14 cellular contexts compared by ENCODE assay signal in the genomic region with DNA sequence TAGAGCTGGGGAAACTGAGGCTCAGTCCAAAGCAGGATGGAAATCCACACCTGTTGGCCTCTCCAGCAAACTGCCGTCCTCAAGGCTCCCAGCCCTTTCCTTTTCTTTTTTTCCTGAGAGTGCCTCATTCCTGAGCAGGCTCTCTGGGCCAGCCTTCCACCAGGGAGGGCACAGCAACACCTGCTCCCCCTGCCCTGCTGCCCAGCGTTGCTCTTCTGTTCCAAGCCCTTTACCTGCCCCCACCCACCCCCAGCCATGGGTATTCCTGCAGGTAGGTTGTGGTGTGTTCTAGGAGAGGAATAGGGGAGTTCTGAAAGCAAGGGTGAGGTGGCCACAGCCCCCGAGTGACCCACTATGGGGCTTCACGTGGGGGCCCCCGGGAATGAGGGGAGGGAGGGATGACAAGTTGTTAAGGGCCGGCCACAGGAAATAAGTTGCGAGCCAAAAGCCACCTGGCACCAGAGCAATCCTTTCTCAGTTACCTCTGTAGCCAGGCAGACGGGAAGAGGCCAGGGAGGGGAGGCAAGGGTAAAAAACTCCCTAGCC. TPM values are rescaled to one million over a fixed set of nuclear protein-coding genes. Genes with fewer than 3 reads are reported as not detected.
DNase-seq lines count a peak whose midpoint lies in the region; TF ChIP-seq lines count a peak whose summit lies in the region.
"Had no signal": no experiment of that assay in that cellular context is flagged by ENCODE, and none has a peak within 500 bp of the region (broad histone marks: within the 10 kb centered on the region; RNA-seq: fewer than 3 reads in every experiment).

No MANE protein-coding gene starts in this region.

- H3K36me3 ChIP-seq in breast epithelium (no peaks in the 10 kb centered on the region), mucosa of rectum (ENCODE audit: control insufficient read depth in 2 of 2, insufficient read depth in 2 of 2, low read length in 2 of 2) (peaks cover 29 to 40% of the 10 kb centered on the region in 2 donors), tibial nerve (peaks cover 5 to 90% (median 13%) of the 10 kb centered on the region in 3 donors)

- TF ChIP-seq CTCF in breast epithelium (IDR thresholded peaks at IDR 0.05) (no peak), MCF 10A (IDR thresholded peaks at IDR 0.05; ENCODE audit: unreplicated experiment) (no peak), tibial nerve (IDR thresholded peaks at IDR 0.05) (no peak)

- H3K27me3 Mint-ChIP-seq in MCF 10A (ENCODE audit: insufficient read depth, unreplicated experiment): no peaks in the 10 kb centered on the region
- H3K27me3 Mint-ChIP-seq: activated B cell treated with CpG ODN at 0.5 μM for 24 hours had no signal

- DNase-seq in breast epithelium (ENCODE audit: low spot score in 2 of 2) (no peak), MCF 10A (ENCODE audit: unreplicated experiment) (no peak), caudate nucleus (lab: John Stamatoyannopoulos, UW) (no peak), tibial nerve (ENCODE audit: low spot score in 2 of 2) (no peak), NCI-H146 treated with DMSO at 0.1 percent for 48 hours (lab: John Stamatoyannopoulos, UW; ENCODE audit: unreplicated experiment) (no peak), Kasumi-1 (lab: John Stamatoyannopoulos, UW) (no peak), HK-2 (ENCODE audit: unreplicated experiment) (no peak)
- DNase-seq: activated B cell treated with CpG ODN at 0.5 μM for 24 hours, NCI-H187, NCI-H82 had no signal

- peak overlapping the region; percentile 13 to 68 for H3K27ac ChIP-seq in breast epithelium
- peak overlapping the region; percentile 93 for H3K27ac ChIP-seq in caudate nucleus (ENCODE audit: low read depth, low read length)
- H3K27ac ChIP-seq in mucosa of rectum (ENCODE audit: low read depth in 2 of 2, low read length in 2 of 2): peak overlapping the region; percentile 49 to 75
- H3K27ac ChIP-seq in tibial nerve: peak overlapping the region in 3 of 4 donors; percentile 63 to 88 (median 71)
- H3K27ac ChIP-seq: SJSA1 had no signal

- H3K4me1 ChIP-seq in breast epithelium (peaks cover 11 to 15% of the 10 kb centered on the region in 2 donors), mucosa of rectum (ENCODE audit: control insufficient read depth in 2 of 2, insufficient read depth in 2 of 2, low read length in 2 of 2) (peaks cover 44 to 46% of the 10 kb centered on the region in 2 donors), tibial nerve (peaks cover 0 to 97% (median 71%) of the 10 kb centered on the region in 4 donors)

- H3K9ac ChIP-seq in mucosa of rectum (ENCODE audit: low read depth in 1 of 2, low read length in 2 of 2): peak overlapping the region in 1 of 2 donors; percentile 10

- POLR2A ChIA-PET in MCF 10A (lab: Yijun Ruan, JAX): no interaction called here

- CTCF ChIA-PET in MCF 10A (lab: Yijun Ruan, JAX): no interaction called here

- TF ChIP-seq EP300 in tibial nerve (IDR thresholded peaks at IDR 0.05): no peak

- TF ChIP-seq POLR2A in breast epithelium (IDR thresholded peaks at IDR 0.05) (no peak), tibial nerve (IDR thresholded peaks at IDR 0.05) (no peak)

- no peaks in the 10 kb centered on the region for H3K4me1 Mint-ChIP-seq in MCF 10A (ENCODE audit: insufficient read depth, unreplicated experiment)

- 50 to 51% methylated on average over 8 of the region's 8 CpGs for WGBS in tibial nerve, 2 donors

- H3K27me3 ChIP-seq in breast epithelium: no peaks in the 10 kb centered on the region
- no peaks in the 10 kb centered on the region for H3K27me3 ChIP-seq in mucosa of rectum (ENCODE audit: control insufficient read depth in 2 of 2, insufficient read depth in 2 of 2, low read length in 2 of 2)
- H3K27me3 ChIP-seq in tibial nerve: no peaks in the 10 kb centered on the region
- H3K27me3 ChIP-seq: SJSA1 had no signal

- H3K4me3 ChIP-seq in breast epithelium (no peak overlapping the region), mucosa of rectum (ENCODE audit: low read length in 2 of 2) (no peak overlapping the region), tibial nerve (no peak overlapping the region)
- H3K4me3 ChIP-seq: SJSA1 had no signal

- no peak overlapping the region for H3K27ac Mint-ChIP-seq in MCF 10A (ENCODE audit: low read depth, unreplicated experiment)
- H3K27ac Mint-ChIP-seq: nephron had no signal

- BruUV-seq in MCF 10A (replicated peaks; lab: Mats Ljungman, UMichigan): no TSS peak

- no peak overlapping the region for H3K4me3 Mint-ChIP-seq in MCF 10A (ENCODE audit: unreplicated experiment)
- H3K4me3 Mint-ChIP-seq: nephron had no signal

- no peaks in the 10 kb centered on the region for H3K9me3 Mint-ChIP-seq in MCF 10A (ENCODE audit: unreplicated experiment)
- H3K9me3 Mint-ChIP-seq: activated B cell treated with CpG ODN at 0.5 μM for 24 hours, nephron had no signal

- intact Hi-C loops in breast epithelium (cut with DNase I; ENCODE audit: low total_unique reads) (no loop called here), MCF 10A (cut with micrococcal nuclease) (no loop called here)

- no peaks in the 10 kb centered on the region for H3K36me3 Mint-ChIP-seq in MCF 10A (ENCODE audit: insufficient read depth, unreplicated experiment)

- H3K9me3 ChIP-seq in breast epithelium: no peaks in the 10 kb centered on the region
- H3K9me3 ChIP-seq in mucosa of rectum (ENCODE audit: control insufficient read depth in 2 of 2, low read length in 2 of 2): no peaks in the 10 kb centered on the region
- H3K9me3 ChIP-seq in tibial nerve: no peaks in the 10 kb centered on the region
- H3K9me3 ChIP-seq: SJSA1 had no signal

RNA-seq across cellular contexts. Expression of gene VSIR, which starts 19.3 kb away (rescaled TPM):
- total RNA-seq in breast epithelium (10 to 100 TPM; 33.4 to 58.7 (median 34.7) TPM), MCF 10A (2022) (3.6 and 7.0 TPM in 2 replicates), tibial nerve (100 to 1,000 TPM; 133 to 227 (median 151) TPM)

RNA-seq across cellular contexts. Expression of gene C10orf105, which starts 34.5 kb away (rescaled TPM):
- total RNA-seq in breast epithelium (under 1 TPM in 2 of 3 donors, not detected in 1; under 0.01 to 0.29 TPM), MCF 10A (2022) (not detected in 2 replicates), tibial nerve (under 1 TPM; 0.20 to 0.42 (median 0.26) TPM)
- total RNA-seq: activated B cell treated with CpG ODN at 0.5 μM for 24 hours, chondrocyte, SJSA1 had no signal

Comparison
In these comparisons a context has a peak if more than half of its experiments do, and no peak if none do; other contexts are left out.
1. H3K27ac ChIP-seq: peak in every context shown above with its lines; median percentile 93 in caudate nucleus; 71 in tibial nerve; 62 in mucosa of rectum; 40 in breast epithelium.